8 cellular contexts compared by ENCODE assay signal in genomic region chr14:24398298-24398942, GRCh38. TPM values are rescaled to one million over a fixed set of nuclear protein-coding genes. Genes with fewer than 3 reads are reported as not detected.
A peak's percentile ranks its signal among the peaks of the same experiment; 100 is the strongest.
DNase-seq lines count a peak whose midpoint lies in the region; ATAC-seq and TF ChIP-seq lines count a peak whose summit lies in the region.

No MANE protein-coding gene starts in this region.

- TF ChIP-seq POLR2A in right lobe of liver (IDR thresholded peaks at IDR 0.05) = no peak

- no peaks in the 10 kb centered on the region for H3K36me3 ChIP-seq in right lobe of liver
- no peaks in the 10 kb centered on the region for H3K36me3 ChIP-seq in thymus (ENCODE audit: control insufficient read depth, insufficient read depth)

- DNase-seq in NCI-H1694 treated with DMSO at 0.1 percent for 48 hours (lab: John Stamatoyannopoulos, UW) = peak; percentile 47
- DNase-seq in choroid plexus epithelial cell (ENCODE audit: low read depth) = peak; percentile 34
- peak in 1 of 3 donors; percentile 52 for DNase-seq in right lobe of liver
- no peak for DNase-seq in stimulated activated CD4-positive, alpha-beta T cell treated with anti-CD3 and anti-CD28 coated beads, Interleukin-2, amount 100 ng/mL, for 24 hours
- no peak for DNase-seq in A172 (ENCODE audit: low spot score)

- ATAC-seq in right lobe of liver (peak in 3 of 4 donors; percentile 12 to 38 (median 27)), HG02938 (IDR thresholded peaks at IDR 0.05; ENCODE audit: unreplicated experiment) (no peak)
- ATAC-seq in activated CD4-positive, CD25-positive, alpha-beta regulatory T cell treated with anti-CD3 and anti-CD28 coated beads, Interleukin-2, amount 50 U/mL, for 24 hours = no peak

- TF ChIP-seq CTCF in choroid plexus epithelial cell (conservative IDR thresholded peaks at IDR 0.05; ENCODE audit: low read depth, low read length) (no peak), right lobe of liver (IDR thresholded peaks at IDR 0.05) (no peak)

- WGBS in right lobe of liver (ENCODE audit: insufficient coverage, low coverage, low lambda C conversion rate, missing lambda C conversion rate) = 8% methylated on average over 5 of the region's 18 CpGs
- WGBS in thymus = 25% methylated on average over 18 of the region's 18 CpGs

- H3K4me1 ChIP-seq in right lobe of liver = peaks cover 0 to 24% (median 0%) of the 10 kb centered on the region in 4 donors
- H3K4me1 ChIP-seq in thymus (ENCODE audit: control insufficient read depth, insufficient read depth, low read length) = peaks cover 5% of the 10 kb centered on the region

- H3K9me3 ChIP-seq in right lobe of liver = no peaks in the 10 kb centered on the region
- no peaks in the 10 kb centered on the region for H3K9me3 ChIP-seq in thymus (ENCODE audit: control insufficient read depth)

- H3K27me3 ChIP-seq in right lobe of liver (no peaks in the 10 kb centered on the region), thymus (ENCODE audit: control insufficient read depth, insufficient read depth) (no peaks in the 10 kb centered on the region)

- H3K4me3 ChIP-seq in choroid plexus epithelial cell (ENCODE audit: low read depth, low read length) = peak overlapping the region; percentile 66
- peak overlapping the region; percentile 59 to 62 (median 61) for H3K4me3 ChIP-seq in right lobe of liver
- H3K4me3 ChIP-seq in thymus (ENCODE audit: low read length) = peak overlapping the region; percentile 58

- intact Hi-C loops in right lobe of liver (cut with DNase I) = no loop called here

- H3K27ac ChIP-seq in right lobe of liver (peak overlapping the region; percentile 27 to 52 (median 50)), thymus (ENCODE audit: low read depth) (peak overlapping the region; percentile 55)

RNA-seq across cellular contexts. Expression of gene NYNRIN, which starts 0.4 kb away (rescaled TPM):
- total RNA-seq in right lobe of liver = 1 to 10 TPM; 1.8 to 6.1 (median 2.7) TPM
- 4.3 TPM for polyA plus RNA-seq in thymus
- total RNA-seq in A172 (2014; rRNA removed; shearing (Covaris generic)) = 0.12 and 0.69 TPM in 2 replicates

RNA-seq across cellular contexts. Expression of gene NFATC4, which starts 30.4 kb away (rescaled TPM):
- 1 to 10 TPM; 1.0 to 3.7 (median 2.0) TPM for total RNA-seq in right lobe of liver
- 79.8 TPM for polyA plus RNA-seq in thymus
- total RNA-seq in A172 (2014; rRNA removed; shearing (Covaris generic)) = not detected in 2 replicates

RNA-seq across cellular contexts. Expression of gene CBLN3, which starts 31.0 kb away (rescaled TPM):
- 1 to 10 TPM in 4 of 6 experiments, under 1 TPM in 2; 0.74 to 1.8 (median 1.2) TPM for total RNA-seq in right lobe of liver
- polyA plus RNA-seq in thymus = 9.5 TPM
- 0.17 TPM in 1 of 2 replicates, not detected in the other for total RNA-seq in A172 (2014; rRNA removed; shearing (Covaris generic))

RNA-seq across cellular contexts. Expression of gene KHNYN, which starts 31.3 kb away (rescaled TPM):
- total RNA-seq in right lobe of liver = 10 to 100 TPM; 19.6 to 24.9 (median 21.4) TPM
- 28.9 TPM for polyA plus RNA-seq in thymus
- total RNA-seq in A172 (2014; rRNA removed; shearing (Covaris generic)) = 15.4 and 19.5 TPM in 2 replicates

RNA-seq across cellular contexts. Expression of gene SDR39U1, which starts 44.2 kb away (rescaled TPM):
- 10 to 100 TPM; 24.9 to 32.8 (median 28.3) TPM for total RNA-seq in right lobe of liver
- polyA plus RNA-seq in thymus = 148 TPM
- 3.3 and 4.0 TPM in 2 replicates for total RNA-seq in A172 (2014; rRNA removed; shearing (Covaris generic))

Comparison
In these comparisons a context has a peak if more than half of its experiments do, and no peak if none do; other contexts are left out.
1. DNase-seq: peak in NCI-H1694 treated with DMSO at 0.1 percent for 48 hours (single experiment) and choroid plexus epithelial cell (single experiment); none in stimulated activated CD4-positive, alpha-beta T cell treated with anti-CD3 and anti-CD28 coated beads, Interleukin-2, amount 100 ng/mL, for 24 hours (0 of 2) and A172 (single experiment).
2. ATAC-seq: peak in right lobe of liver (3 of 4); none in activated CD4-positive, CD25-positive, alpha-beta regulatory T cell treated with anti-CD3 and anti-CD28 coated beads, Interleukin-2, amount 50 U/mL, for 24 hours (0 of 2) and HG02938 (single experiment).
3. Peak in every context shown above with its lines, with median percentiles within 50 percentile points of each other: H3K4me3 ChIP-seq.